ENCODE assay signal across 1 cellular context in the genomic region with DNA sequence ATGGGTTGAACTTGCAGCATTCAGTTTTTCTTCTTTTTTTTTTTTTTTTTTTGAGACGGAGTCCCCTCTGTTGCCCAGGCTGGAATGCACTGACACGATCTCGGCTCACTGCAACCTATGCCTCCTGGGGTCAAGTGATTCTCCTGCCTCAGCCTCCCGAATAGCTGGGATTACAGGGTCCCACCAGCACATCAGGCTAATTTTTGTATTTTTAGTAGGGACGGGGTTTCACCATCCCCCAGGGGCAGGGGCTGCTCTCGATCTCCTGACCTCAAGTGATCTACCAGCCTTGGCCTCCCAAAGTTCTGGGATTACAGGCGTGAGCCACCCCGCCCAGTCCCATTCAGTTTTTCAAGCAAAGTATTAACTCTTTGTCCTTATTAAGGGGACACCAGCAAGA.
TF ChIP-seq lines count a peak whose summit lies in the region.

No MANE protein-coding gene starts in this region.

TF ChIP-seq in IMR-90, 13 proteins besides CTCF, POLR2A, EP300 and RAD21:
- TF ChIP-seq MAZ (IDR thresholded peaks at IDR 0.05; ENCODE audit: borderline replicate concordance, low read depth, low read length), result no peak
- TF ChIP-seq, protein P1, sequence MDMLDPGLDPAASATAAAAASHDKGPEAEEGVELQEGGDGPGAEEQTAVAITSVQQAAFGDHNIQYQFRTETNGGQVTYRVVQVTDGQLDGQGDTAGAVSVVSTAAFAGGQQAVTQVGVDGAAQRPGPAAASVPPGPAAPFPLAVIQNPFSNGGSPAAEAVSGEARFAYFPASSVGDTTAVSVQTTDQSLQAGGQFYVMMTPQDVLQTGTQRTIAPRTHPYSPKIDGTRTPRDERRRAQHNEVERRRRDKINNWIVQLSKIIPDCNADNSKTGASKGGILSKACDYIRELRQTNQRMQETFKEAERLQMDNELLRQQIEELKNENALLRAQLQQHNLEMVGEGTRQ (IDR thresholded peaks at IDR 0.05; ENCODE audit: low read depth, low read length), result no peak
- no peak for TF ChIP-seq BHLHE40 (IDR thresholded peaks at IDR 0.05; ENCODE audit: low read depth, low read length)
- no peak for TF ChIP-seq NFE2L2 (IDR thresholded peaks at IDR 0.05; ENCODE audit: low read depth, low read length)
- no peak for TF ChIP-seq SMC3 (IDR thresholded peaks at IDR 0.05; ENCODE audit: low read depth, low read length)
- TF ChIP-seq, protein P2, sequence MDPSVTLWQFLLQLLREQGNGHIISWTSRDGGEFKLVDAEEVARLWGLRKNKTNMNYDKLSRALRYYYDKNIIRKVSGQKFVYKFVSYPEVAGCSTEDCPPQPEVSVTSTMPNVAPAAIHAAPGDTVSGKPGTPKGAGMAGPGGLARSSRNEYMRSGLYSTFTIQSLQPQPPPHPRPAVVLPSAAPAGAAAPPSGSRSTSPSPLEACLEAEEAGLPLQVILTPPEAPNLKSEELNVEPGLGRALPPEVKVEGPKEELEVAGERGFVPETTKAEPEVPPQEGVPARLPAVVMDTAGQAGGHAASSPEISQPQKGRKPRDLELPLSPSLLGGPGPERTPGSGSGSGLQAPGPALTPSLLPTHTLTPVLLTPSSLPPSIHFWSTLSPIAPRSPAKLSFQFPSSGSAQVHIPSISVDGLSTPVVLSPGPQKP (IDR thresholded peaks at IDR 0.05; ENCODE audit: borderline replicate concordance, low read depth, low read length), result no peak
- TF ChIP-seq CEBPB (IDR thresholded peaks at IDR 0.05; ENCODE audit: low read depth, low read length), result no peak
- no peak for TF ChIP-seq MXI1 (IDR thresholded peaks at IDR 0.05; ENCODE audit: borderline replicate concordance, low read depth, low read length)
- no peak for TF ChIP-seq FOS (IDR thresholded peaks at IDR 0.05; ENCODE audit: low read depth, low read length)
- TF ChIP-seq RCOR1 (IDR thresholded peaks at IDR 0.05; ENCODE audit: insufficient replicate concordance, low read length), result no peak
- TF ChIP-seq CHD1 (IDR thresholded peaks at IDR 0.05; ENCODE audit: low read depth, low read length), result no peak
- no peak for TF ChIP-seq RFX5 (IDR thresholded peaks at IDR 0.05; ENCODE audit: low read depth, low read length)
- TF ChIP-seq MAFK (IDR thresholded peaks at IDR 0.05; ENCODE audit: low read depth, low read length), result no peak
